Comparison of ENCODE assay signal across 1 cellular context in the genomic region with DNA sequence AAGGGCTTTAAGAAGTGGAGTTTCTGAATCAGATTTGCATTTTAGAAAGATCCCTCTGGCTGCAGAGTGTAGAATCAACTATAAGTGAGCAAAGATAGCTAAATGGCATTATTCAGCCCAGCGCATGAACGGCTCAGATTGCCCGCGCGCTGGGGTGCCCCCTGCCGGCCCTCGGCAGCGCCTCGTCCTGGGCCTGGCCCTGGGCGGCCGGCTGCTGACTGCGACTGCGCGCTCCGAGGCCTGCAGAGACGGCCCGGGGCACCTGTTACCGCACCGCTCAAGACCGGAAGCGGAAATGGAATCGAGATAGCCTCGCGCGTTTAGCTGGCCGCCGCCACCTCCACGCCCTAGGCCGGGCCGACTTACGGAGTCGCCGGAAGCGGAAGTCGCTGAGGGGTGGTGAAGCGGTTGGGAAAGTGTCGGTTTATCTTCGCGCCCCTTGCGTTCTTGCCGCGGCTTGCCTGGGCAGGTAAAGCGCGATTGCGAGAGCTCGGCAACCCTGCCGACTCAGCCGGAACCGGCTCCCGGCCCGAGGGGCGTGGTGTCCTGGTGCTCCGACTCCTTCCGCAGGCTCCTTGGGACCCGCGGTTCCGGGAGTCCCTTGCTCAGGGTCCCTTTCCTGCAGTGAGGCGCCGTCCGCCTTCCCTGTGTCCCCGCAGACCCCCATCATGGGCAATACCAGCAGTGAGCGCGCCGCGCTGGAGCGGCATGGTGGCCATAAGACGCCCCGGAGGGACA.
A peak's percentile ranks its signal among the peaks of the same experiment; 100 is the strongest.
TF ChIP-seq lines count a peak whose summit lies in the region.

PRKAB1 (plus strand) TSS at position 557 of the 738 bp plus-strand sequence; CDS start at position 669, 112 bp downstream.

TF ChIP-seq in HepG2, 621 proteins besides CTCF, POLR2A, EP300 and RAD21 (continued from another document and continues in another):
- TF ChIP-seq ATF7 (IDR thresholded peaks at IDR 0.05): no peak
- TF ChIP-seq ATF7 (CRISPR knock-in tag; IDR thresholded peaks at IDR 0.05): no peak
- peak; percentile 73; the same call in 1 of the 2 replicates for TF ChIP-seq ZHX1 (CRISPR knock-in tag; IDR thresholded peaks at IDR 0.05; ENCODE audit: low read depth)
- TF ChIP-seq ZGPAT (CRISPR knock-in tag; IDR thresholded peaks at IDR 0.05): peak; percentile 88
- no peak for TF ChIP-seq ZFP36L2 (CRISPR knock-in tag; IDR thresholded peaks at IDR 0.05)
- TF ChIP-seq ISX (CRISPR knock-in tag; conservative IDR thresholded peaks at IDR 0.05): no peak
- peak; percentile 66 for TF ChIP-seq CREB1 (IDR thresholded peaks at IDR 0.05)
- no peak for TF ChIP-seq CREB1 (CRISPR knock-in tag; IDR thresholded peaks at IDR 0.05)
- no peak for TF ChIP-seq RFX1 (IDR thresholded peaks at IDR 0.05)
- TF ChIP-seq ZNF788 (CRISPR knock-in tag; IDR thresholded peaks at IDR 0.05; ENCODE audit: borderline replicate concordance): peak; percentile 98; the same call in 1 of the 2 replicates
- TF ChIP-seq ZSCAN22 (CRISPR knock-in tag; IDR thresholded peaks at IDR 0.05): no peak
- peak; percentile 86; the same call in 1 of the 2 replicates for TF ChIP-seq ZNF354B (CRISPR knock-in tag; IDR thresholded peaks at IDR 0.05)
- TF ChIP-seq ZNF34 (CRISPR knock-in tag; IDR thresholded peaks at IDR 0.05; ENCODE audit: borderline replicate concordance): no peak
- TF ChIP-seq, protein P1, sequence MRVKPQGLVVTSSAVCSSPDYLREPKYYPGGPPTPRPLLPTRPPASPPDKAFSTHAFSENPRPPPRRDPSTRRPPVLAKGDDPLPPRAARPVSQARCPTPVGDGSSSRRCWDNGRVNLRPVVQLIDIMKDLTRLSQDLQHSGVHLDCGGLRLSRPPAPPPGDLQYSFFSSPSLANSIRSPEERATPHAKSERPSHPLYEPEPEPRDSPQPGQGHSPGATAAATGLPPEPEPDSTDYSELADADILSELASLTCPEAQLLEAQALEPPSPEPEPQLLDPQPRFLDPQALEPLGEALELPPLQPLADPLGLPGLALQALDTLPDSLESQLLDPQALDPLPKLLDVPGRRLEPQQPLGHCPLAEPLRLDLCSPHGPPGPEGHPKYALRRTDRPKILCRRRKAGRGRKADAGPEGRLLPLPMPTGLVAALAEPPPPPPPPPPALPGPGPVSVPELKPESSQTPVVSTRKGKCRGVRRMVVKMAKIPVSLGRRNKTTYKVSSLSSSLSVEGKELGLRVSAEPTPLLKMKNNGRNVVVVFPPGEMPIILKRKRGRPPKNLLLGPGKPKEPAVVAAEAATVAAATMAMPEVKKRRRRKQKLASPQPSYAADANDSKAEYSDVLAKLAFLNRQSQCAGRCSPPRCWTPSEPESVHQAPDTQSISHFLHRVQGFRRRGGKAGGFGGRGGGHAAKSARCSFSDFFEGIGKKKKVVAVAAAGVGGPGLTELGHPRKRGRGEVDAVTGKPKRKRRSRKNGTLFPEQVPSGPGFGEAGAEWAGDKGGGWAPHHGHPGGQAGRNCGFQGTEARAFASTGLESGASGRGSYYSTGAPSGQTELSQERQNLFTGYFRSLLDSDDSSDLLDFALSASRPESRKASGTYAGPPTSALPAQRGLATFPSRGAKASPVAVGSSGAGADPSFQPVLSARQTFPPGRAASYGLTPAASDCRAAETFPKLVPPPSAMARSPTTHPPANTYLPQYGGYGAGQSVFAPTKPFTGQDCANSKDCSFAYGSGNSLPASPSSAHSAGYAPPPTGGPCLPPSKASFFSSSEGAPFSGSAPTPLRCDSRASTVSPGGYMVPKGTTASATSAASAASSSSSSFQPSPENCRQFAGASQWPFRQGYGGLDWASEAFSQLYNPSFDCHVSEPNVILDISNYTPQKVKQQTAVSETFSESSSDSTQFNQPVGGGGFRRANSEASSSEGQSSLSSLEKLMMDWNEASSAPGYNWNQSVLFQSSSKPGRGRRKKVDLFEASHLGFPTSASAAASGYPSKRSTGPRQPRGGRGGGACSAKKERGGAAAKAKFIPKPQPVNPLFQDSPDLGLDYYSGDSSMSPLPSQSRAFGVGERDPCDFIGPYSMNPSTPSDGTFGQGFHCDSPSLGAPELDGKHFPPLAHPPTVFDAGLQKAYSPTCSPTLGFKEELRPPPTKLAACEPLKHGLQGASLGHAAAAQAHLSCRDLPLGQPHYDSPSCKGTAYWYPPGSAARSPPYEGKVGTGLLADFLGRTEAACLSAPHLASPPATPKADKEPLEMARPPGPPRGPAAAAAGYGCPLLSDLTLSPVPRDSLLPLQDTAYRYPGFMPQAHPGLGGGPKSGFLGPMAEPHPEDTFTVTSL (CRISPR knock-in tag; IDR thresholded peaks at IDR 0.05; ENCODE audit: borderline replicate concordance): no peak; the same call in 1 of the 2 replicates
- no peak for TF ChIP-seq ZNF777 (CRISPR knock-in tag; IDR thresholded peaks at IDR 0.05)
- TF ChIP-seq NFYC (CRISPR knock-in tag; IDR thresholded peaks at IDR 0.05): 0 out of 2 replicates have a peak, but pooled peaks have one; percentile 31
- TF ChIP-seq XRCC5 (optimal IDR thresholded peaks at IDR 0.05; ENCODE audit: low read length): peak; percentile 98
- TF ChIP-seq ZSCAN30 (CRISPR knock-in tag; IDR thresholded peaks at IDR 0.05): no peak
- TF ChIP-seq, protein P2, sequence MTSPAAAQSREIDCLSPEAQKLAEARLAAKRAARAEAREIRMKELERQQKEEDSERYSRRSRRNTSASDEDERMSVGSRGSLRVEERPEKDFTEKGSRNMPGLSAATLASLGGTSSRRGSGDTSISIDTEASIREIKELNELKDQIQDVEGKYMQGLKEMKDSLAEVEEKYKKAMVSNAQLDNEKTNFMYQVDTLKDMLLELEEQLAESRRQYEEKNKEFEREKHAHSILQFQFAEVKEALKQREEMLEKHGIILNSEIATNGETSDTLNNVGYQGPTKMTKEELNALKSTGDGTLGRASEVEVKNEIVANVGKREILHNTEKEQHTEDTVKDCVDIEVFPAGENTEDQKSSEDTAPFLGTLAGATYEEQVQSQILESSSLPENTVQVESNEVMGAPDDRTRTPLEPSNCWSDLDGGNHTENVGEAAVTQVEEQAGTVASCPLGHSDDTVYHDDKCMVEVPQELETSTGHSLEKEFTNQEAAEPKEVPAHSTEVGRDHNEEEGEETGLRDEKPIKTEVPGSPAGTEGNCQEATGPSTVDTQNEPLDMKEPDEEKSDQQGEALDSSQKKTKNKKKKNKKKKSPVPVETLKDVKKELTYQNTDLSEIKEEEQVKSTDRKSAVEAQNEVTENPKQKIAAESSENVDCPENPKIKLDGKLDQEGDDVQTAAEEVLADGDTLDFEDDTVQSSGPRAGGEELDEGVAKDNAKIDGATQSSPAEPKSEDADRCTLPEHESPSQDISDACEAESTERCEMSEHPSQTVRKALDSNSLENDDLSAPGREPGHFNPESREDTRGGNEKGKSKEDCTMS (CRISPR knock-in tag; conservative IDR thresholded peaks at IDR 0.05): no peak
- TF ChIP-seq, protein P3, sequence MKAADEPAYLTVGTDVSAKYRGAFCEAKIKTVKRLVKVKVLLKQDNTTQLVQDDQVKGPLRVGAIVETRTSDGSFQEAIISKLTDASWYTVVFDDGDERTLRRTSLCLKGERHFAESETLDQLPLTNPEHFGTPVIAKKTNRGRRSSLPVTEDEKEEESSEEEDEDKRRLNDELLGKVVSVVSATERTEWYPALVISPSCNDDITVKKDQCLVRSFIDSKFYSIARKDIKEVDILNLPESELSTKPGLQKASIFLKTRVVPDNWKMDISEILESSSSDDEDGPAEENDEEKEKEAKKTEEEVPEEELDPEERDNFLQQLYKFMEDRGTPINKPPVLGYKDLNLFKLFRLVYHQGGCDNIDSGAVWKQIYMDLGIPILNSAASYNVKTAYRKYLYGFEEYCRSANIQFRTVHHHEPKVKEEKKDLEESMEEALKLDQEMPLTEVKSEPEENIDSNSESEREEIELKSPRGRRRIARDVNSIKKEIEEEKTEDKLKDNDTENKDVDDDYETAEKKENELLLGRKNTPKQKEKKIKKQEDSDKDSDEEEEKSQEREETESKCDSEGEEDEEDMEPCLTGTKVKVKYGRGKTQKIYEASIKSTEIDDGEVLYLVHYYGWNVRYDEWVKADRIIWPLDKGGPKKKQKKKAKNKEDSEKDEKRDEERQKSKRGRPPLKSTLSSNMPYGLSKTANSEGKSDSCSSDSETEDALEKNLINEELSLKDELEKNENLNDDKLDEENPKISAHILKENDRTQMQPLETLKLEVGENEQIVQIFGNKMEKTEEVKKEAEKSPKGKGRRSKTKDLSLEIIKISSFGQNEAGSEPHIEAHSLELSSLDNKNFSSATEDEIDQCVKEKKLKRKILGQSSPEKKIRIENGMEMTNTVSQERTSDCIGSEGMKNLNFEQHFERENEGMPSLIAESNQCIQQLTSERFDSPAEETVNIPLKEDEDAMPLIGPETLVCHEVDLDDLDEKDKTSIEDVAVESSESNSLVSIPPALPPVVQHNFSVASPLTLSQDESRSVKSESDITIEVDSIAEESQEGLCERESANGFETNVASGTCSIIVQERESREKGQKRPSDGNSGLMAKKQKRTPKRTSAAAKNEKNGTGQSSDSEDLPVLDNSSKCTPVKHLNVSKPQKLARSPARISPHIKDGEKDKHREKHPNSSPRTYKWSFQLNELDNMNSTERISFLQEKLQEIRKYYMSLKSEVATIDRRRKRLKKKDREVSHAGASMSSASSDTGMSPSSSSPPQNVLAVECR (CRISPR knock-in tag; IDR thresholded peaks at IDR 0.05; ENCODE audit: borderline replicate concordance): peak; percentile 96
- TF ChIP-seq MED8 (CRISPR knock-in tag; IDR thresholded peaks at IDR 0.05; ENCODE audit: insufficient replicate concordance): no peak
- peak; percentile 97 for TF ChIP-seq ZNF441 (CRISPR knock-in tag; IDR thresholded peaks at IDR 0.05; ENCODE audit: borderline replicate concordance)
- peak; percentile 48; the same call in 1 of the 2 replicates for TF ChIP-seq HIVEP1 (CRISPR knock-in tag; IDR thresholded peaks at IDR 0.05)
- no peak for TF ChIP-seq HMG20B (CRISPR knock-in tag; conservative IDR thresholded peaks at IDR 0.05)
- TF ChIP-seq PRMT3 (CRISPR knock-in tag; IDR thresholded peaks at IDR 0.05; ENCODE audit: borderline replicate concordance, low read depth): no peak
- TF ChIP-seq ONECUT2 (CRISPR knock-in tag; IDR thresholded peaks at IDR 0.05): no peak
- peak; percentile 93 for TF ChIP-seq THAP11 (CRISPR knock-in tag; IDR thresholded peaks at IDR 0.05)
- no peak for TF ChIP-seq SIN3A (IDR thresholded peaks at IDR 0.05; ENCODE audit: borderline replicate concordance, low read depth, low read length)
- TF ChIP-seq, protein P4, sequence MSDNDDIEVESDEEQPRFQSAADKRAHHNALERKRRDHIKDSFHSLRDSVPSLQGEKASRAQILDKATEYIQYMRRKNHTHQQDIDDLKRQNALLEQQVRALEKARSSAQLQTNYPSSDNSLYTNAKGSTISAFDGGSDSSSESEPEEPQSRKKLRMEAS (IDR thresholded peaks at IDR 0.05): peak; percentile 88
- TF ChIP-seq, protein P5, sequence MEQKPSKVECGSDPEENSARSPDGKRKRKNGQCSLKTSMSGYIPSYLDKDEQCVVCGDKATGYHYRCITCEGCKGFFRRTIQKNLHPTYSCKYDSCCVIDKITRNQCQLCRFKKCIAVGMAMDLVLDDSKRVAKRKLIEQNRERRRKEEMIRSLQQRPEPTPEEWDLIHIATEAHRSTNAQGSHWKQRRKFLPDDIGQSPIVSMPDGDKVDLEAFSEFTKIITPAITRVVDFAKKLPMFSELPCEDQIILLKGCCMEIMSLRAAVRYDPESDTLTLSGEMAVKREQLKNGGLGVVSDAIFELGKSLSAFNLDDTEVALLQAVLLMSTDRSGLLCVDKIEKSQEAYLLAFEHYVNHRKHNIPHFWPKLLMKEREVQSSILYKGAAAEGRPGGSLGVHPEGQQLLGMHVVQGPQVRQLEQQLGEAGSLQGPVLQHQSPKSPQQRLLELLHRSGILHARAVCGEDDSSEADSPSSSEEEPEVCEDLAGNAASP (CRISPR knock-in tag; IDR thresholded peaks at IDR 0.05; ENCODE audit: borderline replicate concordance): peak; percentile 54
- no peak for TF ChIP-seq PRDM4 (CRISPR knock-in tag; IDR thresholded peaks at IDR 0.05; ENCODE audit: borderline replicate concordance)
- peak; percentile 55; the same call in 1 of the 2 replicates for TF ChIP-seq ZBTB21 (CRISPR knock-in tag; IDR thresholded peaks at IDR 0.05)
- TF ChIP-seq ERF (CRISPR knock-in tag; IDR thresholded peaks at IDR 0.05): peak; percentile 85
- peak; percentile 56; the same call in 1 of the 2 replicates for TF ChIP-seq YEATS4 (CRISPR knock-in tag; IDR thresholded peaks at IDR 0.05; ENCODE audit: borderline replicate concordance)
